Comparison of ENCODE assay signal across 1 cellular context in genomic region chr6:107624050-107624449, GRCh38.
TF ChIP-seq lines count a peak whose summit lies in the region.

No MANE protein-coding gene starts in this region.

TF ChIP-seq in WTC11, 78 proteins besides CTCF, POLR2A, EP300 and RAD21 (continued from another document):
- TF ChIP-seq PRDM15 (CRISPR knock-in tag; IDR thresholded peaks at IDR 0.05) (no peak), NR2C2 (CRISPR knock-in tag; IDR thresholded peaks at IDR 0.05) (no peak), ZNF138 (CRISPR knock-in tag; conservative IDR thresholded peaks at IDR 0.05) (no peak), MYBL2 (CRISPR knock-in tag; IDR thresholded peaks at IDR 0.05) (no peak), MLX (CRISPR knock-in tag; IDR thresholded peaks at IDR 0.05) (no peak), ZMAT4 (CRISPR knock-in tag; IDR thresholded peaks at IDR 0.05) (no peak), EMX1 (CRISPR knock-in tag; IDR thresholded peaks at IDR 0.05) (no peak)
- TF ChIP-seq, protein P1, sequence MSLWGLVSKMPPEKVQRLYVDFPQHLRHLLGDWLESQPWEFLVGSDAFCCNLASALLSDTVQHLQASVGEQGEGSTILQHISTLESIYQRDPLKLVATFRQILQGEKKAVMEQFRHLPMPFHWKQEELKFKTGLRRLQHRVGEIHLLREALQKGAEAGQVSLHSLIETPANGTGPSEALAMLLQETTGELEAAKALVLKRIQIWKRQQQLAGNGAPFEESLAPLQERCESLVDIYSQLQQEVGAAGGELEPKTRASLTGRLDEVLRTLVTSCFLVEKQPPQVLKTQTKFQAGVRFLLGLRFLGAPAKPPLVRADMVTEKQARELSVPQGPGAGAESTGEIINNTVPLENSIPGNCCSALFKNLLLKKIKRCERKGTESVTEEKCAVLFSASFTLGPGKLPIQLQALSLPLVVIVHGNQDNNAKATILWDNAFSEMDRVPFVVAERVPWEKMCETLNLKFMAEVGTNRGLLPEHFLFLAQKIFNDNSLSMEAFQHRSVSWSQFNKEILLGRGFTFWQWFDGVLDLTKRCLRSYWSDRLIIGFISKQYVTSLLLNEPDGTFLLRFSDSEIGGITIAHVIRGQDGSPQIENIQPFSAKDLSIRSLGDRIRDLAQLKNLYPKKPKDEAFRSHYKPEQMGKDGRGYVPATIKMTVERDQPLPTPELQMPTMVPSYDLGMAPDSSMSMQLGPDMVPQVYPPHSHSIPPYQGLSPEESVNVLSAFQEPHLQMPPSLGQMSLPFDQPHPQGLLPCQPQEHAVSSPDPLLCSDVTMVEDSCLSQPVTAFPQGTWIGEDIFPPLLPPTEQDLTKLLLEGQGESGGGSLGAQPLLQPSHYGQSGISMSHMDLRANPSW (CRISPR knock-in tag; conservative IDR thresholded peaks at IDR 0.05; ENCODE audit: low read depth) = no peak
